Comparison of ENCODE assay signal across 26 cellular contexts in the genomic region with DNA sequence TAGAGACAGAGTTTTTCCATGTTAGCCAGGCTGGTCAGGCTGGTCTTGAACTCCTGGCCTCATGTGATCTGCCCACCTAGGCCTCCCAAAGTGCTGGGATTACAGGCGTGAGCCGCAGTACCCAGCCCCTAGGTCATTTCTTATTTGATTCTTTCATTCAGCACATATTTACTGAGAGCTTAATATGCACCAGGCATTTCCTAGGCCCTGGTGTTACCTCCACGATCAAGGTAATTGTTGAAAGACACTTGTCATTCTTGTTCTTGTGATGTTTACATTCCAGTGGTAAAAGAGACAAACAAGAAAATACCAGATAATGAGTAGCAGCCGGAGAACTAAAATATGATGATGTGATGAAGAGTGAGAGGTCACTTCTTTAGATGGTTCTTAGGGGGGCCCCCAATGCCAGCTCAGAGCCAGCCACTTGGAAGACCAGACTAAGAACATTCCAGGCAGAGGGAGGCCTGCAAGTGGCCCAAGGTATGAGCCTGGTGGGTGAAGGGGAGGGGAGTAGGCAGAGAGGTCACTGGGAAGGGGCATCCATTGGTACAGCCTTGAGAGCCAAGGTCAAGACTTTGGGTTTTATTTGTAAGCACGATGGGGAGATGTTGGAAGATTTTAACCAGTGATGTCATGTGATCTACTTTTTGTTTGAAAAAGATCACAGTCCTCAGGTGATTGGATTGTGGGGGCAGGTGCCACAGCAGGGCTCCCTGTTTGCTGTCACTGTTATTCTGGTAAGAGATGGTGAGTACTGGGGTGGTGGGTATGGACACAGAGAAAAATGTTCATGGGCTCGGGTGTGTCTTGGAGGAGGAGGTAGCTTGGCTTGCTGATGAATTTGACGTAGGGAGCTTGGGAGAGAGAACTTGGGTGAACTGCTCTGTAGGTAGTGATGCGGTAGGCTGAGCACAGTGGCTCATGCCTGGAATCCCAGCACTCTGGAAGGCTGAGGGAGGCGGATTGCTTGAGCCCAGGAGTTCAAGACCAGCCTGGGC. TPM values are rescaled to one million over a fixed set of nuclear protein-coding genes. Genes with fewer than 3 reads are reported as not detected.
DNase-seq lines count a peak whose midpoint lies in the region; ATAC-seq, FAIRE-seq and TF ChIP-seq lines count a peak whose summit lies in the region.
"Had no signal": no experiment of that assay in that cellular context is flagged by ENCODE, and none has a peak within 500 bp of the region (broad histone marks: within the 10 kb centered on the region; RNA-seq: fewer than 3 reads in every experiment).

No MANE protein-coding gene starts in this region.

- H3K27ac Mint-ChIP-seq in endothelial cell (ENCODE audit: unreplicated experiment): no peak overlapping the region
- H3K27ac Mint-ChIP-seq: CD8-positive, alpha-beta T cell had no signal

- TF ChIP-seq POLR2A in HepG2 (IDR thresholded peaks at IDR 0.05; ENCODE audit: insufficient read depth in 1 of 2, low read depth in 2 of 2, low read length in 2 of 2) (no peak), right lobe of liver (IDR thresholded peaks at IDR 0.05) (no peak), GM12892 (IDR thresholded peaks at IDR 0.05; ENCODE audit: low read depth, low read length) (no peak)

- peak overlapping the region; percentile 59 for H3K4me3 Mint-ChIP-seq in endothelial cell (ENCODE audit: unreplicated experiment)
- H3K4me3 Mint-ChIP-seq: CD4-positive, CD25-positive, alpha-beta regulatory T cell; CD8-positive, alpha-beta T cell had no signal

- no peak overlapping the region for H3K4me2 ChIP-seq in HepG2 (ENCODE audit: low read depth, low read length)

- POLR2A ChIA-PET in HepG2 (lab: Yijun Ruan, JAX): no interaction called here

- no peaks in the 10 kb centered on the region for H3K36me3 ChIP-seq in HepG2 (replicated peaks in 1 of 2; ENCODE audit: control insufficient read depth in 1 of 2, insufficient read depth in 2 of 2, low read length in 2 of 2)
- H3K36me3 ChIP-seq in right lobe of liver: no peaks in the 10 kb centered on the region
- H3K36me3 ChIP-seq in lung (ENCODE audit: control insufficient read depth in 2 of 2, insufficient read depth in 2 of 2, low read length in 2 of 2): no peaks in the 10 kb centered on the region
- H3K36me3 ChIP-seq in upper lobe of right lung: no peaks in the 10 kb centered on the region

- H3K9me3 ChIP-seq in HepG2 (ENCODE audit: low read length): no peaks in the 10 kb centered on the region
- H3K9me3 ChIP-seq in right lobe of liver: no peaks in the 10 kb centered on the region
- H3K9me3 ChIP-seq in lung (ENCODE audit: control insufficient read depth in 2 of 2, insufficient read depth in 1 of 2, low read length in 1 of 2): no peaks in the 10 kb centered on the region
- H3K9me3 ChIP-seq in upper lobe of right lung: no peaks in the 10 kb centered on the region
- H3K9me3 ChIP-seq: Caco-2 had no signal

- no peaks in the 10 kb centered on the region for H4K20me1 ChIP-seq in HepG2 (ENCODE audit: insufficient read depth, low read length)

- no peak overlapping the region for H2AFZ ChIP-seq in HepG2 (ENCODE audit: low read length)
- H2AFZ ChIP-seq: GM23248 had no signal

- TF ChIP-seq CTCF in HepG2 (CRISPR knock-in tag; IDR thresholded peaks at IDR 0.05): no peak
- no peak for TF ChIP-seq CTCF in right lobe of liver (IDR thresholded peaks at IDR 0.05)
- TF ChIP-seq CTCF in endothelial cell (IDR thresholded peaks at IDR 0.05; ENCODE audit: unreplicated experiment): no peak
- no peak for TF ChIP-seq CTCF in lung (IDR thresholded peaks at IDR 0.05; ENCODE audit: control extremely low read depth, extremely low read depth)
- no peak for TF ChIP-seq CTCF in upper lobe of right lung (IDR thresholded peaks at IDR 0.05)

- CTCF ChIA-PET in HepG2 (lab: Yijun Ruan, JAX; ENCODE audit: low intra/inter-chr PET ratio, low total read pairs): no interaction called here

- H3K9ac ChIP-seq in HepG2 (ENCODE audit: insufficient read depth, low read depth, low read length): no peak overlapping the region
- H3K9ac ChIP-seq: GM23248 had no signal

- no peak for ATAC-seq in HepG2
- no peak for ATAC-seq in right lobe of liver
- peak; percentile 28 for ATAC-seq in lung (ENCODE audit: insufficient read depth, low FRiP score)
- peak; percentile 87 for ATAC-seq in upper lobe of right lung
- ATAC-seq: CD8-positive, alpha-beta T cell had no signal

- no peaks in the 10 kb centered on the region for H3K9me3 Mint-ChIP-seq in endothelial cell (ENCODE audit: unreplicated experiment)
- H3K9me3 Mint-ChIP-seq: CD4-positive, CD25-positive, alpha-beta regulatory T cell had no signal

- no peak for DNase-seq in HepG2 (ENCODE audit: low spot score)
- no peak for DNase-seq in right lobe of liver
- no peak for DNase-seq in endothelial cell (ENCODE audit: low spot score)
- no peak for DNase-seq in lung (ENCODE audit: low spot score)
- no peak for DNase-seq in upper lobe of right lung
- no peak for DNase-seq in CD1c-positive myeloid dendritic cell (ENCODE audit: extremely low spot score)
- DNase-seq in GM12892 (ENCODE audit: insufficient read length): no peak
- DNase-seq in caudate nucleus (lab: John Stamatoyannopoulos, UW): no peak
- DNase-seq: C1 segment of cervical spinal cord; Caco-2; CD4-positive, CD25-positive, alpha-beta regulatory T cell; CD8-positive, alpha-beta T cell; DMS153; DMS79 treated with DMSO at 0.1 percent for 48 hours; GF-D8; GM23248; H7; HCEC 1CT had no signal

- peaks cover 24% of the 10 kb centered on the region for H3K36me3 Mint-ChIP-seq in endothelial cell (ENCODE audit: low read depth, unreplicated experiment)
- H3K36me3 Mint-ChIP-seq: CD4-positive, CD25-positive, alpha-beta regulatory T cell; CD8-positive, alpha-beta T cell had no signal

- WGBS in HepG2 (ENCODE audit: low lambda C conversion rate): 23% methylated on average over 9 of the region's 9 CpGs
- WGBS in right lobe of liver (ENCODE audit: insufficient coverage, low coverage, low lambda C conversion rate, missing lambda C conversion rate): 84% methylated on average over 8 of the region's 9 CpGs
- 76 to 89% methylated on average over 9 of the region's 9 CpGs for WGBS in lung, 2 donors

- TF ChIP-seq RAD21 in HepG2 (CRISPR knock-in tag; IDR thresholded peaks at IDR 0.05): no peak

- no TSS peak for BruUV-seq in HepG2 (replicated peaks; lab: Mats Ljungman, UMichigan)

- H3K4me1 ChIP-seq in HepG2 (ENCODE audit: insufficient read depth, low read length) (no peaks in the 10 kb centered on the region), right lobe of liver (no peaks in the 10 kb centered on the region), lung (ENCODE audit: control insufficient read depth in 2 of 2, insufficient read depth in 2 of 2, low read length in 2 of 2) (peaks cover 0 to 3% of the 10 kb centered on the region in 2 donors), upper lobe of right lung (no peaks in the 10 kb centered on the region)
- H3K4me1 ChIP-seq: Caco-2 had no signal

- H3K4me1 Mint-ChIP-seq in endothelial cell (ENCODE audit: unreplicated experiment): peaks cover 34% of the 10 kb centered on the region

- peaks cover 2 to 30% of the 10 kb centered on the region in 2 experiments; a peak in 4 of 5 replicates for H3K27me3 ChIP-seq in HepG2 (ENCODE audit: control insufficient read depth in 1 of 2, insufficient read depth in 2 of 2, low read length in 2 of 2)
- no peaks in the 10 kb centered on the region for H3K27me3 ChIP-seq in right lobe of liver
- no peaks in the 10 kb centered on the region for H3K27me3 ChIP-seq in lung (ENCODE audit: control insufficient read depth, insufficient read depth)
- no peaks in the 10 kb centered on the region for H3K27me3 ChIP-seq in upper lobe of right lung

- FAIRE-seq in HepG2 (lab: Jason Lieb, UNC) (no peak), GM12892 (lab: Jason Lieb, UNC) (no peak)
- FAIRE-seq: GM12891, GM19239, H1 had no signal

- H3K27ac ChIP-seq in HepG2 (ENCODE audit: extremely low read length, insufficient read depth, low read length) (no peak overlapping the region), right lobe of liver (no peak overlapping the region), lung (ENCODE audit: low read depth in 1 of 2, low read length in 1 of 2) (no peak overlapping the region), upper lobe of right lung (no peak overlapping the region), caudate nucleus (ENCODE audit: low read depth, low read length) (no peak overlapping the region)
- H3K27ac ChIP-seq: GM23248 had no signal

- TF ChIP-seq EP300 in HepG2 (IDR thresholded peaks at IDR 0.05; ENCODE audit: low read depth in 2 of 2, low read length in 2 of 2) (no peak), HepG2 (CRISPR knock-in tag; IDR thresholded peaks at IDR 0.05; ENCODE audit: borderline replicate concordance) (no peak)

- intact Hi-C loops in HepG2 (cut with micrococcal nuclease; ENCODE audit: unreplicated experiment) (no loop called here), right lobe of liver (cut with DNase I) (loop anchor here in 1 of 2 donors (10.0 kb wide), 1 partner anchor 65 kb away; no protein-coding TSS in a partner anchor), upper lobe of right lung (cut with DNase I) (loop anchor here (10.0 kb wide), 1 partner anchor 65 kb away; no protein-coding TSS in a partner anchor)

- H3K27me3 Mint-ChIP-seq in endothelial cell (ENCODE audit: unreplicated experiment): peaks cover 9% of the 10 kb centered on the region

- H3K4me3 ChIP-seq in HepG2 (replicated peaks in 1 of 3; ENCODE audit: insufficient read depth in 1 of 3, low read depth in 2 of 3, low read length in 3 of 3): no peak overlapping the region
- H3K4me3 ChIP-seq in right lobe of liver: no peak overlapping the region
- no peak overlapping the region for H3K4me3 ChIP-seq in lung
- H3K4me3 ChIP-seq in upper lobe of right lung: no peak overlapping the region
- H3K4me3 ChIP-seq: GM23248 had no signal

- in situ Hi-C loops in HepG2 (cut with HindIII; ENCODE audit: extremely low pct_ligation_motif_present, low pct_unique_long_range_greater_than_20kb): no loop called here

- H3K79me2 ChIP-seq in HepG2 (ENCODE audit: insufficient read depth, low read length): no peaks in the 10 kb centered on the region

RNA-seq across cellular contexts. Expression of a gene that starts 18.7 kb away (rescaled TPM):
- total RNA-seq in HepG2 (2016; rRNA removed; fragmentation: Illumina TruSeq; extraction: Trizol) (37.9 and 41.7 TPM in 2 replicates), right lobe of liver (10 to 100 TPM; 23.6 to 48.6 (median 33.1) TPM), endothelial cell (ENCODE audit: unreplicated experiment) (73.9 TPM), lung (10 to 100 TPM; 38.6 to 87.3 TPM), upper lobe of right lung (93.5 TPM)
- total RNA-seq in HepG2 (2016; cell fraction: cytosol; rRNA removed; fragmentation: Illumina TruSeq; extraction: Trizol; ENCODE audit: low read depth): 25.3 and 28.6 TPM in 2 replicates
- 30.4 and 39.8 TPM in 2 replicates for total RNA-seq in HepG2 (2016; cell fraction: insoluble cytoplasmic fraction; rRNA removed; fragmentation: Illumina TruSeq; extraction: Trizol)
- 62.1 and 67.2 TPM in 2 replicates for total RNA-seq in HepG2 (2016; cell fraction: membrane; rRNA removed; fragmentation: Illumina TruSeq; extraction: Trizol)
- total RNA-seq in HepG2 (2016; cell fraction: nucleus; rRNA removed; fragmentation: Illumina TruSeq; extraction: Trizol): 22.1 and 39.3 TPM in 2 replicates
- polyA plus RNA-seq in HepG2 (2011; rRNA removed) (11.7 and 12.0 TPM in 2 replicates), lung (10 to 100 TPM; 34.3 to 47.9 TPM)
- 8.0 and 9.6 TPM in 2 replicates for polyA plus RNA-seq in HepG2 (2011; cell fraction: cytosol; rRNA removed)
- polyA plus RNA-seq in HepG2 (2011; cell fraction: nucleus; rRNA removed): 14.6 and 16.1 TPM in 2 replicates
- polyA plus RNA-seq in HepG2 (2012): 38.7 and 55.5 TPM in 2 replicates
- 54.7 and 56.1 TPM in 2 replicates for polyA plus RNA-seq in HepG2 (2016; cell fraction: cytosol; fragmentation: Illumina TruSeq; extraction: Trizol; ENCODE audit: low read depth)
- 55.4 and 68.5 TPM in 2 replicates for polyA plus RNA-seq in HepG2 (2016; cell fraction: insoluble cytoplasmic fraction; fragmentation: Illumina TruSeq; extraction: Trizol; ENCODE audit: low read depth)
- polyA plus RNA-seq in HepG2 (2016; cell fraction: membrane; fragmentation: Illumina TruSeq; extraction: Trizol; ENCODE audit: low read depth): 93.4 and 96.6 TPM in 2 replicates
- polyA plus RNA-seq in HepG2 (2016; cell fraction: nucleus; fragmentation: Illumina TruSeq; extraction: Trizol; ENCODE audit: insufficient read depth, low read depth): 82.9 and 88.0 TPM in 2 replicates
- 7.3 and 19.3 TPM in 2 replicates for polyA minus RNA-seq in HepG2 (2011; rRNA and poly(A)+ RNA removed; ENCODE audit: low replicate concordance)
- polyA minus RNA-seq in HepG2 (2011; cell fraction: cytosol; rRNA and poly(A)+ RNA removed): 8.6 and 10.4 TPM in 2 replicates
- polyA minus RNA-seq in HepG2 (2011; cell fraction: nucleus; rRNA and poly(A)+ RNA removed): 10.8 and 15.2 TPM in 2 replicates
- 48.5 TPM for polyA plus RNA-seq in GM12892 (2012; ENCODE audit: missing spikeins)

RNA-seq across cellular contexts. Expression of a gene that starts 27.8 kb away (rescaled TPM):
- total RNA-seq in HepG2 (2016; rRNA removed; fragmentation: Illumina TruSeq; extraction: Trizol) (0.07 TPM in 1 of 2 replicates, not detected in the other), right lobe of liver (under 1 TPM in 1 of 6 experiments, not detected in 5; 0.07 TPM), endothelial cell (ENCODE audit: unreplicated experiment) (0.44 TPM), lung (under 1 TPM; 0.09 to 0.21 TPM), upper lobe of right lung (not detected)
- total RNA-seq in HepG2 (2016; cell fraction: cytosol; rRNA removed; fragmentation: Illumina TruSeq; extraction: Trizol; ENCODE audit: low read depth): not detected in 2 replicates
- 0.06 TPM in 1 of 2 replicates, not detected in the other for total RNA-seq in HepG2 (2016; cell fraction: insoluble cytoplasmic fraction; rRNA removed; fragmentation: Illumina TruSeq; extraction: Trizol)
- not detected in 2 replicates for total RNA-seq in HepG2 (2016; cell fraction: membrane; rRNA removed; fragmentation: Illumina TruSeq; extraction: Trizol)
- 0.19 TPM in 1 of 2 replicates, not detected in the other for total RNA-seq in HepG2 (2016; cell fraction: nucleus; rRNA removed; fragmentation: Illumina TruSeq; extraction: Trizol)
- polyA plus RNA-seq in HepG2 (2011; rRNA removed) (0.03 and 0.07 TPM in 2 replicates), lung (under 1 TPM; 0.06 to 0.07 TPM)
- polyA plus RNA-seq in HepG2 (2011; cell fraction: cytosol; rRNA removed): 0.01 TPM in 1 of 2 replicates, not detected in the other
- 0.07 and 0.18 TPM in 2 replicates for polyA plus RNA-seq in HepG2 (2011; cell fraction: nucleus; rRNA removed)
- polyA plus RNA-seq in HepG2 (2012): 0.04 and 0.07 TPM in 2 replicates
- not detected in 2 replicates for polyA plus RNA-seq in HepG2 (2016; cell fraction: cytosol; fragmentation: Illumina TruSeq; extraction: Trizol; ENCODE audit: low read depth)
- polyA plus RNA-seq in HepG2 (2016; cell fraction: insoluble cytoplasmic fraction; fragmentation: Illumina TruSeq; extraction: Trizol; ENCODE audit: low read depth): not detected in 2 replicates
- polyA plus RNA-seq in HepG2 (2016; cell fraction: membrane; fragmentation: Illumina TruSeq; extraction: Trizol; ENCODE audit: low read depth): not detected in 2 replicates
- 0.26 TPM in 1 of 2 replicates, not detected in the other for polyA plus RNA-seq in HepG2 (2016; cell fraction: nucleus; fragmentation: Illumina TruSeq; extraction: Trizol; ENCODE audit: insufficient read depth, low read depth)
- 0.21 and 0.24 TPM in 2 replicates for polyA minus RNA-seq in HepG2 (2011; rRNA and poly(A)+ RNA removed; ENCODE audit: low replicate concordance)
- polyA minus RNA-seq in HepG2 (2011; cell fraction: cytosol; rRNA and poly(A)+ RNA removed): not detected in 2 replicates
- 0.12 and 0.13 TPM in 2 replicates for polyA minus RNA-seq in HepG2 (2011; cell fraction: nucleus; rRNA and poly(A)+ RNA removed)
- polyA plus RNA-seq in GM12892 (2012; ENCODE audit: missing spikeins): 0.76 TPM
- total RNA-seq: A172; CD4-positive, CD25-positive, alpha-beta regulatory T cell; CD8-positive, alpha-beta T cell; G401; GM23248 had no signal
- polyA plus RNA-seq: CD4-positive, CD25-positive, alpha-beta regulatory T cell; GM23248 had no signal

RNA-seq across cellular contexts. Expression of a gene that starts 37.6 kb away (rescaled TPM):
- not detected in 2 replicates for total RNA-seq in HepG2 (2016; rRNA removed; fragmentation: Illumina TruSeq; extraction: Trizol)
- total RNA-seq in HepG2 (2016; cell fraction: cytosol; rRNA removed; fragmentation: Illumina TruSeq; extraction: Trizol; ENCODE audit: low read depth): not detected in 2 replicates
- total RNA-seq in HepG2 (2016; cell fraction: insoluble cytoplasmic fraction; rRNA removed; fragmentation: Illumina TruSeq; extraction: Trizol): not detected in 2 replicates
- not detected in 2 replicates for total RNA-seq in HepG2 (2016; cell fraction: membrane; rRNA removed; fragmentation: Illumina TruSeq; extraction: Trizol)
- total RNA-seq in HepG2 (2016; cell fraction: nucleus; rRNA removed; fragmentation: Illumina TruSeq; extraction: Trizol): not detected in 2 replicates
- polyA plus RNA-seq in HepG2 (2011; rRNA removed): not detected in 2 replicates
- not detected in 2 replicates for polyA plus RNA-seq in HepG2 (2011; cell fraction: cytosol; rRNA removed)
- polyA plus RNA-seq in HepG2 (2011; cell fraction: nucleus; rRNA removed): not detected in 2 replicates
- not detected in 2 replicates for polyA plus RNA-seq in HepG2 (2012)
- not detected in 2 replicates for polyA plus RNA-seq in HepG2 (2016; cell fraction: cytosol; fragmentation: Illumina TruSeq; extraction: Trizol; ENCODE audit: low read depth)
- polyA plus RNA-seq in HepG2 (2016; cell fraction: insoluble cytoplasmic fraction; fragmentation: Illumina TruSeq; extraction: Trizol; ENCODE audit: low read depth): not detected in 2 replicates
- not detected in 2 replicates for polyA plus RNA-seq in HepG2 (2016; cell fraction: membrane; fragmentation: Illumina TruSeq; extraction: Trizol; ENCODE audit: low read depth)
- not detected in 2 replicates for polyA plus RNA-seq in HepG2 (2016; cell fraction: nucleus; fragmentation: Illumina TruSeq; extraction: Trizol; ENCODE audit: insufficient read depth, low read depth)
- polyA minus RNA-seq in HepG2 (2011; rRNA and poly(A)+ RNA removed; ENCODE audit: low replicate concordance): not detected in 2 replicates
- not detected in 2 replicates for polyA minus RNA-seq in HepG2 (2011; cell fraction: cytosol; rRNA and poly(A)+ RNA removed)
- not detected in 2 replicates for polyA minus RNA-seq in HepG2 (2011; cell fraction: nucleus; rRNA and poly(A)+ RNA removed)
- 1 to 10 TPM; 4.0 to 5.6 (median 4.7) TPM for total RNA-seq in right lobe of liver
- 79.3 TPM for total RNA-seq in endothelial cell (ENCODE audit: unreplicated experiment)
- 10 to 100 TPM; 25.3 to 33.5 TPM for total RNA-seq in lung
- polyA plus RNA-seq in lung: 10 to 100 TPM; 15.1 to 16.8 TPM
- total RNA-seq in upper lobe of right lung: 48.3 TPM
- 0.21 TPM for polyA plus RNA-seq in GM12892 (2012; ENCODE audit: missing spikeins)
- total RNA-seq: A172; Caco-2; CD4-positive, CD25-positive, alpha-beta regulatory T cell; CD8-positive, alpha-beta T cell; G401; GM23248 had no signal
- polyA plus RNA-seq: BJ; CD4-positive, CD25-positive, alpha-beta regulatory T cell had no signal

RNA-seq across cellular contexts. Expression of a gene that starts 37.8 kb away (rescaled TPM):
- total RNA-seq in HepG2 (2016; rRNA removed; fragmentation: Illumina TruSeq; extraction: Trizol) (not detected in 2 replicates), right lobe of liver (1 to 10 TPM in 5 of 6 experiments, under 1 TPM in 1; 0.92 to 2.2 (median 1.4) TPM), endothelial cell (ENCODE audit: unreplicated experiment) (27.8 TPM), lung (1 to 10 TPM; 1.9 to 8.5 TPM), upper lobe of right lung (21.7 TPM)
- not detected in 2 replicates for total RNA-seq in HepG2 (2016; cell fraction: cytosol; rRNA removed; fragmentation: Illumina TruSeq; extraction: Trizol; ENCODE audit: low read depth)
- not detected in 2 replicates for total RNA-seq in HepG2 (2016; cell fraction: insoluble cytoplasmic fraction; rRNA removed; fragmentation: Illumina TruSeq; extraction: Trizol)
- not detected in 2 replicates for total RNA-seq in HepG2 (2016; cell fraction: membrane; rRNA removed; fragmentation: Illumina TruSeq; extraction: Trizol)
- total RNA-seq in HepG2 (2016; cell fraction: nucleus; rRNA removed; fragmentation: Illumina TruSeq; extraction: Trizol): not detected in 2 replicates
- polyA plus RNA-seq in HepG2 (2011; rRNA removed) (not detected in 2 replicates), lung (10 to 100 TPM in 1 of 2 donors, 1 to 10 TPM in 1; 6.1 to 12.6 TPM)
- not detected in 2 replicates for polyA plus RNA-seq in HepG2 (2011; cell fraction: cytosol; rRNA removed)
- polyA plus RNA-seq in HepG2 (2011; cell fraction: nucleus; rRNA removed): not detected in 2 replicates
- polyA plus RNA-seq in HepG2 (2012): not detected in 2 replicates
- not detected in 2 replicates for polyA plus RNA-seq in HepG2 (2016; cell fraction: cytosol; fragmentation: Illumina TruSeq; extraction: Trizol; ENCODE audit: low read depth)
- polyA plus RNA-seq in HepG2 (2016; cell fraction: insoluble cytoplasmic fraction; fragmentation: Illumina TruSeq; extraction: Trizol; ENCODE audit: low read depth): not detected in 2 replicates
- polyA plus RNA-seq in HepG2 (2016; cell fraction: membrane; fragmentation: Illumina TruSeq; extraction: Trizol; ENCODE audit: low read depth): not detected in 2 replicates
- polyA plus RNA-seq in HepG2 (2016; cell fraction: nucleus; fragmentation: Illumina TruSeq; extraction: Trizol; ENCODE audit: insufficient read depth, low read depth): not detected in 2 replicates
- polyA minus RNA-seq in HepG2 (2011; rRNA and poly(A)+ RNA removed; ENCODE audit: low replicate concordance): 0.07 TPM in 1 of 2 replicates, not detected in the other
- not detected in 2 replicates for polyA minus RNA-seq in HepG2 (2011; cell fraction: cytosol; rRNA and poly(A)+ RNA removed)
- not detected in 2 replicates for polyA minus RNA-seq in HepG2 (2011; cell fraction: nucleus; rRNA and poly(A)+ RNA removed)
- 0.19 TPM for polyA plus RNA-seq in GM12892 (2012; ENCODE audit: missing spikeins)
- total RNA-seq: A172; A673; Caco-2; CD4-positive, CD25-positive, alpha-beta regulatory T cell; CD8-positive, alpha-beta T cell; Daoy; GM23248 had no signal
- polyA plus RNA-seq: BJ; CD4-positive, CD25-positive, alpha-beta regulatory T cell; GM23248 had no signal

Comparison
In these comparisons a context has a peak if more than half of its experiments do, and no peak if none do; other contexts are left out.
1. ATAC-seq: peak in lung (single experiment) and upper lobe of right lung (single experiment); none in HepG2 (single experiment) and right lobe of liver (0 of 4).